ENCODE assay signal across 9 cellular contexts in the genomic region with DNA sequence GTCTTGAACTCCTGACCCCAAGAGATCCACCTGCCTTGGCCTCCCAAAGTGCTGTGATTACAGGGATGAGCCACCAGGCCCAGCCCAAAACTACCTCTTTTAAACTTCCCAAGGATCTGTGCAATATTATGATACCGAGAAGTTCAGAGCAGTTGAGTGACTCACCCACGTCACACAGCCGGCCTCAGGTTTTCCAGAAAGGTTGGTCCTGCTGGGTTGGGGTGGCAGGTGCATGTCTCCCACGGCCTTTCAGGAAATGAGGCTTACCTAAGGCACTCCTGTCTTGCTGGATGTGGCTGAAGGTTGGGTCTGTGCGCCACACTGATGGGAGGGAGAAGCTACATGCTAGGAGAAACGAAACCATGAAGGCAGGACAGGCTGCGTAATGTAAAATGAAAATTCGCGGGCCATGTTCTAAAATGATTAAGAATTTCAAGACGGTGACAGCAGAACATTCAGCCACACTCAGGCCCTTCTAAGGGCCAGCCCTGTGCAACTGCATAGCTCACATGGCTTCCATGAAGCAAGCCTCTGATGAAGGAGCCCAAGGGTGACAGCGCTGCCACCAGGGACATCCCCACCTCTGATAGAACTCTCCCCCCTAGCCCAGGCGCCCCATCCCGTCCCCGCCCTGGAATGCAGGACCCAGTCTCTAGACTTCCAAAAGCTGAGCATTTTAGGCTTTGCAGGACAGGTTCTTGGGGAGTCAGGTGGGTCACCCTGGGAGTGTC. TPM values are rescaled to one million over a fixed set of nuclear protein-coding genes. Genes with fewer than 3 reads are reported as not detected.
DNase-seq lines count a peak whose midpoint lies in the region; ATAC-seq and TF ChIP-seq lines count a peak whose summit lies in the region.
"Had no signal": no experiment of that assay in that cellular context is flagged by ENCODE, and none has a peak within 500 bp of the region (broad histone marks: within the 10 kb centered on the region; RNA-seq: fewer than 3 reads in every experiment).

No MANE protein-coding gene starts in this region.

- peaks cover 3 to 5% of the 10 kb centered on the region in 2 donors for H3K27me3 Mint-ChIP-seq in natural killer cell treated with Interleukin-12 subunit alpha and Interleukin-12 subunit beta and Interleukin-15 and Interleukin-18, amount 100 ng/mL, for 72 hours

- in situ Hi-C loops in KBM-7 (cut with MboI; ENCODE audit: low pct_unique_long_range_greater_than_20kb, low sequenced_read_pairs): no loop called here

- peak overlapping the region; percentile 50 to 95 for H3K27ac Mint-ChIP-seq in activated naive CD4-positive, alpha-beta T cell treated with anti-CD3 and anti-CD28 coated beads, Interleukin-2, amount 50 U/mL, for 72 hours
- peak overlapping the region; percentile 91 to 97 for H3K27ac Mint-ChIP-seq in natural killer cell treated with Interleukin-12 subunit alpha and Interleukin-12 subunit beta and Interleukin-15 and Interleukin-18, amount 100 ng/mL, for 72 hours

- H3K4me1 Mint-ChIP-seq in natural killer cell treated with Interleukin-12 subunit alpha and Interleukin-12 subunit beta and Interleukin-15 and Interleukin-18, amount 100 ng/mL, for 72 hours (ENCODE audit: low read depth in 2 of 2): peaks cover 13 to 19% of the 10 kb centered on the region in 2 donors

- no peak overlapping the region for H3K4me3 ChIP-seq in H7 (ENCODE audit: insufficient read depth, low read depth, low read length)

- DNase-seq in CD1c-positive myeloid dendritic cell (ENCODE audit: extremely low spot score) (peak; percentile 15), H7 (peak; percentile 31), AG08395 (ENCODE audit: low spot score) (no peak), KBM-7 (no peak), GM20000 (ENCODE audit: low spot score) (no peak)
- no peak for DNase-seq in activated naive CD4-positive, alpha-beta T cell treated with anti-CD3 and anti-CD28 coated beads, Interleukin-2, amount 50 U/mL, for 72 hours (ENCODE audit: low spot score in 2 of 2)
- DNase-seq in natural killer cell treated with Interleukin-12 subunit alpha and Interleukin-12 subunit beta and Interleukin-15 and Interleukin-18, amount 100 ng/mL, for 72 hours (ENCODE audit: low spot score): no peak
- DNase-seq: NCI-H524 treated with DMSO at 0.1 percent for 48 hours had no signal

- peaks cover 12 to 17% of the 10 kb centered on the region in 2 donors for H3K36me3 Mint-ChIP-seq in activated naive CD4-positive, alpha-beta T cell treated with anti-CD3 and anti-CD28 coated beads, Interleukin-2, amount 50 U/mL, for 72 hours
- peaks cover 5% of the 10 kb centered on the region for H3K36me3 Mint-ChIP-seq in natural killer cell treated with Interleukin-12 subunit alpha and Interleukin-12 subunit beta and Interleukin-15 and Interleukin-18, amount 100 ng/mL, for 72 hours

- H3K4me3 Mint-ChIP-seq in natural killer cell treated with Interleukin-12 subunit alpha and Interleukin-12 subunit beta and Interleukin-15 and Interleukin-18, amount 100 ng/mL, for 72 hours: peak overlapping the region; percentile 65

- H3K36me3 ChIP-seq in H7 (replicated peaks; ENCODE audit: control insufficient read depth, insufficient read depth, low read length): peaks cover 5% of the 10 kb centered on the region; the same call in 1 of the 2 replicates

- peaks cover 4% of the 10 kb centered on the region for H3K27me3 ChIP-seq in H7 (ENCODE audit: control insufficient read depth, insufficient read depth, low read length)

- TF ChIP-seq CTCF in GM20000 (IDR thresholded peaks at IDR 0.05; ENCODE audit: extremely low read depth, missing control alignments): no peak

- no peak for ATAC-seq in activated naive CD4-positive, alpha-beta T cell treated with anti-CD3 and anti-CD28 coated beads, Interleukin-2, amount 50 U/mL, for 72 hours
- no peak for ATAC-seq in natural killer cell treated with Interleukin-12 subunit alpha and Interleukin-12 subunit beta and Interleukin-15 and Interleukin-18, amount 100 ng/mL, for 72 hours
- no peak for ATAC-seq in GM19035 (IDR thresholded peaks at IDR 0.05; ENCODE audit: unreplicated experiment)

- H3K9me3 Mint-ChIP-seq in activated naive CD4-positive, alpha-beta T cell treated with anti-CD3 and anti-CD28 coated beads, Interleukin-2, amount 50 U/mL, for 72 hours: peaks cover 0 to 5% of the 10 kb centered on the region in 2 donors
- no peaks in the 10 kb centered on the region for H3K9me3 Mint-ChIP-seq in natural killer cell treated with Interleukin-12 subunit alpha and Interleukin-12 subunit beta and Interleukin-15 and Interleukin-18, amount 100 ng/mL, for 72 hours

RNA-seq across cellular contexts. Expression of gene GLIS2, which starts 6.6 kb away (rescaled TPM):
- total RNA-seq in H7 (2014; rRNA removed; shearing (Covaris generic)): 1.5 and 2.7 TPM in 2 replicates
- under 1 TPM; 0.16 to 0.80 TPM for total RNA-seq in activated naive CD4-positive, alpha-beta T cell treated with anti-CD3 and anti-CD28 coated beads, Interleukin-2, amount 50 U/mL, for 72 hours
- under 1 TPM; 0.31 to 0.43 TPM for total RNA-seq in natural killer cell treated with Interleukin-12 subunit alpha and Interleukin-12 subunit beta and Interleukin-15 and Interleukin-18, amount 100 ng/mL, for 72 hours

RNA-seq across cellular contexts. Expression of gene TFAP4, which starts 36.4 kb away (rescaled TPM):
- 34.7 and 45.0 TPM in 2 replicates for total RNA-seq in H7 (2014; rRNA removed; shearing (Covaris generic))
- total RNA-seq in activated naive CD4-positive, alpha-beta T cell treated with anti-CD3 and anti-CD28 coated beads, Interleukin-2, amount 50 U/mL, for 72 hours: 10 to 100 TPM; 10.1 to 28.4 TPM
- total RNA-seq in natural killer cell treated with Interleukin-12 subunit alpha and Interleukin-12 subunit beta and Interleukin-15 and Interleukin-18, amount 100 ng/mL, for 72 hours: 10 to 100 TPM; 10.8 to 46.2 TPM

RNA-seq across cellular contexts. Expression of gene PAM16, which starts 41.9 kb away (rescaled TPM):
- 92.3 and 115 TPM in 2 replicates for total RNA-seq in H7 (2014; rRNA removed; shearing (Covaris generic))
- 10 to 100 TPM; 53.7 to 63.1 TPM for total RNA-seq in activated naive CD4-positive, alpha-beta T cell treated with anti-CD3 and anti-CD28 coated beads, Interleukin-2, amount 50 U/mL, for 72 hours
- total RNA-seq in natural killer cell treated with Interleukin-12 subunit alpha and Interleukin-12 subunit beta and Interleukin-15 and Interleukin-18, amount 100 ng/mL, for 72 hours: 100 to 1,000 TPM in 1 of 2 donors, 10 to 100 TPM in 1; 59.0 to 114 TPM

Comparison
In these comparisons a context has a peak if more than half of its experiments do, and no peak if none do; other contexts are left out.
1. DNase-seq: peak in CD1c-positive myeloid dendritic cell (single experiment) and H7 (single experiment); none in activated naive CD4-positive, alpha-beta T cell treated with anti-CD3 and anti-CD28 coated beads, Interleukin-2, amount 50 U/mL, for 72 hours (0 of 2), natural killer cell treated with Interleukin-12 subunit alpha and Interleukin-12 subunit beta and Interleukin-15 and Interleukin-18, amount 100 ng/mL, for 72 hours (single experiment), AG08395 (single experiment), KBM-7 (single experiment) and GM20000 (single experiment).